ENCODE assay signal across 8 cellular contexts in genomic region chr14:35365130-35366047, GRCh38. TPM values are rescaled to one million over a fixed set of nuclear protein-coding genes. Genes with fewer than 3 reads are reported as not detected.
DNase-seq lines count a peak whose midpoint lies in the region; ATAC-seq and TF ChIP-seq lines count a peak whose summit lies in the region.

No MANE protein-coding gene starts in this region.

- peak; percentile 67 to 71 for DNase-seq in activated CD4-positive, alpha-beta T cell treated with anti-CD3 and anti-CD28 coated beads for 24 hours (ENCODE audit: low read depth in 2 of 2)
- DNase-seq in mesothelial cell of epicardium (ENCODE audit: low spot score in 2 of 2, unreplicated experiment in 2 of 2) (no peak), NCI-H510A treated with DMSO at 0.1 percent for 48 hours (lab: John Stamatoyannopoulos, UW) (no peak), A673 (ENCODE audit: low spot score) (no peak)
- peak; percentile 68 to 73 for DNase-seq in stimulated activated CD8-positive, alpha-beta memory T cell treated with anti-CD3 and anti-CD28 coated beads, Interleukin-7, amount 100 ng/mL, for 4 hours (ENCODE audit: low read depth in 2 of 2)

- peak overlapping the region; percentile 94 for H3K27ac ChIP-seq in BLaER1
- H3K27ac ChIP-seq in cingulate gyrus (ENCODE audit: low read depth, low read length): peak overlapping the region; percentile 35
- no peak overlapping the region for H3K27ac ChIP-seq in A673 (ENCODE audit: low read depth, low read length, poor library complexity, severe bottlenecking)

- ATAC-seq in HG03442 (IDR thresholded peaks at IDR 0.05; ENCODE audit: unreplicated experiment): peak; percentile 60

- no peaks in the 10 kb centered on the region for H4K20me1 ChIP-seq in BLaER1

- H3K4me3 Mint-ChIP-seq in mesothelial cell of epicardium: no peak overlapping the region

- no peaks in the 10 kb centered on the region for H3K9me3 Mint-ChIP-seq in mesothelial cell of epicardium

- CTCF ChIA-PET in A673 (lab: Charles Lee): no interaction called here

- H3K4me3 ChIP-seq in BLaER1: no peak overlapping the region
- H3K4me3 ChIP-seq in A673 (ENCODE audit: low read depth, low read length, poor library complexity, severe bottlenecking): no peak overlapping the region

- H3K27ac Mint-ChIP-seq in mesothelial cell of epicardium: peak overlapping the region; percentile 39

- H3K4me1 ChIP-seq in BLaER1: peaks cover 56% of the 10 kb centered on the region
- peaks cover 13% of the 10 kb centered on the region for H3K4me1 ChIP-seq in A673 (ENCODE audit: insufficient read depth, low read length, poor library complexity, severe bottlenecking)

- H3K4me2 ChIP-seq in BLaER1: peak overlapping the region; percentile 86

- BruUV-seq in A673 (replicated peaks; lab: Mats Ljungman, UMichigan): no TSS peak

- H3K9me3 ChIP-seq in BLaER1 (no peaks in the 10 kb centered on the region), A673 (ENCODE audit: low read depth, low read length, poor library complexity, severe bottlenecking) (no peaks in the 10 kb centered on the region)

- H3K27me3 ChIP-seq in BLaER1 (no peaks in the 10 kb centered on the region), A673 (replicated peaks; ENCODE audit: insufficient read depth, low read depth, low read length, poor library complexity) (no peaks in the 10 kb centered on the region)

- no peaks in the 10 kb centered on the region for H3K27me3 Mint-ChIP-seq in mesothelial cell of epicardium (ENCODE audit: low read depth)

- peaks cover 28% of the 10 kb centered on the region for H3K4me1 Mint-ChIP-seq in mesothelial cell of epicardium

- intact Hi-C loops in A673 (cut with micrococcal nuclease; ENCODE audit: unreplicated experiment): no loop called here

- no peak overlapping the region for H3K9ac ChIP-seq in BLaER1

- no peaks in the 10 kb centered on the region for H3K36me3 Mint-ChIP-seq in mesothelial cell of epicardium

- POLR2A ChIA-PET in A673 (lab: Charles Lee; ENCODE audit: low non-redundant PET): interaction anchor here (0.7 kb wide), 1 partner anchor 22 kb away, joined by 3 read pairs; no protein-coding TSS in a partner anchor

- no peaks in the 10 kb centered on the region for H3K36me3 ChIP-seq in BLaER1
- no peaks in the 10 kb centered on the region for H3K36me3 ChIP-seq in A673 (ENCODE audit: insufficient read depth, low read length, poor library complexity, severe bottlenecking)

- TF ChIP-seq CTCF in mesothelial cell of epicardium (IDR thresholded peaks at IDR 0.05; ENCODE audit: unreplicated experiment): no peak
- no peak for TF ChIP-seq CTCF in A673 (conservative IDR thresholded peaks at IDR 0.05; ENCODE audit: low read depth, low read length)

RNA-seq across cellular contexts. Expression of gene NFKBIA, which starts 39.2 kb away (rescaled TPM):
- total RNA-seq in mesothelial cell of epicardium (196 to 218 TPM (median 205 TPM) in 3 replicates), A673 (2021) (69.9 and 73.9 TPM in 2 replicates)

Comparison
In these comparisons a context has a peak if more than half of its experiments do, and no peak if none do; other contexts are left out.
1. DNase-seq: peak in activated CD4-positive, alpha-beta T cell treated with anti-CD3 and anti-CD28 coated beads for 24 hours (2 of 2) and stimulated activated CD8-positive, alpha-beta memory T cell treated with anti-CD3 and anti-CD28 coated beads, Interleukin-7, amount 100 ng/mL, for 4 hours (2 of 2); none in mesothelial cell of epicardium (0 of 2), NCI-H510A treated with DMSO at 0.1 percent for 48 hours (single experiment) and A673 (single experiment).